Comparison of ENCODE assay signal across 21 cellular contexts in genomic region chr16:54422569-54422978, GRCh38.
DNase-seq lines count a peak whose midpoint lies in the region; ATAC-seq and TF ChIP-seq lines count a peak whose summit lies in the region.
"Had no signal": no experiment of that assay in that cellular context is flagged by ENCODE, and none has a peak within 500 bp of the region (broad histone marks: within the 10 kb centered on the region; RNA-seq: fewer than 3 reads in every experiment).

No MANE protein-coding gene starts in this region.

- H3K27me3 ChIP-seq in HCT116 (ENCODE audit: insufficient read depth, low read length) = 0 out of 2 replicates have a peak, but pooled peaks cover 8% of the 10 kb centered on the region
- H3K27me3 ChIP-seq in trophoblast cell (ENCODE audit: insufficient read depth, low read length) = no peaks in the 10 kb centered on the region
- H3K27me3 ChIP-seq: colonic mucosa, SJCRH30 had no signal

- no peaks in the 10 kb centered on the region for H3K9me2 ChIP-seq in HCT116 (ENCODE audit: insufficient read depth)

- no peak overlapping the region for H3K23ac ChIP-seq in trophoblast cell (ENCODE audit: low read length)

- H4K12ac ChIP-seq in trophoblast cell (ENCODE audit: low read depth, low read length) = no peak overlapping the region

- H3K9me3 ChIP-seq in HCT116 (ENCODE audit: control insufficient read depth in 1 of 2, insufficient read depth in 1 of 2, low read depth in 1 of 2, low read length in 2 of 2) (no peaks in the 10 kb centered on the region), trophoblast cell (ENCODE audit: insufficient read depth, low read depth, low read length) (no peaks in the 10 kb centered on the region)
- H3K9me3 ChIP-seq: colonic mucosa, SJCRH30, spleen had no signal

- no peaks in the 10 kb centered on the region for H4K20me1 ChIP-seq in HCT116 (ENCODE audit: insufficient read depth)

- WGBS in trophoblast cell (ENCODE audit: extremely low coverage, insufficient coverage, insufficient read length) = no CpG with 5 or more reads among the region's 2 CpGs

- no peaks in the 10 kb centered on the region for H3K79me1 ChIP-seq in trophoblast cell (ENCODE audit: low read length)

- POLR2A ChIA-PET in HCT116 (lab: Charles Lee) = no interaction called here

- peak; percentile 42; the same call in 1 of the 2 replicates for ATAC-seq in HCT116
- ATAC-seq in SK-N-SH treated with all-trans-retinoic acid at 6 μM for 48 hours = peak; percentile 23; the same call in 1 of the 3 replicates
- peak; percentile 25 to 48 for ATAC-seq in left cardiac atrium
- ATAC-seq in HG03354 (IDR thresholded peaks at IDR 0.05; ENCODE audit: poor library complexity, severe bottlenecking, unreplicated experiment) = no peak
- ATAC-seq: activated naive CD4-positive, alpha-beta T cell treated with anti-CD3 and anti-CD28 coated beads, Interleukin-2, amount 50 U/mL, for 72 hours; activated T-cell treated with anti-CD3 and anti-CD28 coated beads, Interleukin-2, amount 50 U/mL, for 72 hours had no signal

- H4K91ac ChIP-seq in trophoblast cell (ENCODE audit: low read depth, low read length) = no peak overlapping the region

- TF ChIP-seq POLR2A in HCT116 (IDR thresholded peaks at IDR 0.05; ENCODE audit: borderline replicate concordance, extremely low read depth, insufficient read depth, insufficient read length) = no peak

- H2BK120ac ChIP-seq in trophoblast cell (ENCODE audit: insufficient read depth, low read length, poor library complexity) = no peak overlapping the region

- no peak overlapping the region for H2BK12ac ChIP-seq in trophoblast cell (ENCODE audit: low read length)

- H3K79me2 ChIP-seq in HCT116 (ENCODE audit: insufficient read depth, low read length) (no peaks in the 10 kb centered on the region), trophoblast cell (ENCODE audit: control insufficient read depth, insufficient read depth, low read length, poor library complexity) (no peaks in the 10 kb centered on the region)

- no peaks in the 10 kb centered on the region for H3K36me3 ChIP-seq in HCT116 (ENCODE audit: control insufficient read depth in 1 of 2, insufficient read depth in 2 of 2, low read length in 2 of 2)
- no peaks in the 10 kb centered on the region for H3K36me3 ChIP-seq in trophoblast cell (ENCODE audit: control insufficient read depth in 1 of 2, insufficient read depth in 2 of 2, low read length in 2 of 2)
- H3K36me3 ChIP-seq: colonic mucosa, SJCRH30, spleen had no signal

- H2BK5ac ChIP-seq in trophoblast cell (ENCODE audit: low read depth, low read length, poor library complexity) = no peak overlapping the region

- H3K4me2 ChIP-seq in HCT116 (ENCODE audit: low read length) (peak overlapping the region; percentile 21; the same call in 1 of the 2 replicates), trophoblast cell (ENCODE audit: low read length) (no peak overlapping the region)

- no peak overlapping the region for H3K4ac ChIP-seq in trophoblast cell (ENCODE audit: low read depth, low read length)

- TF ChIP-seq CTCF in HCT116 (IDR thresholded peaks at IDR 0.05 in 2 of 3, conservative IDR thresholded peaks at IDR 0.05 in 1 of 3; ENCODE audit: borderline replicate concordance in 1 of 3, insufficient read depth in 1 of 3, low read depth in 2 of 3, low read length in 2 of 3) = no peak

- H2AK5ac ChIP-seq in trophoblast cell (ENCODE audit: low read length) = no peak overlapping the region

- RAD21 ChIA-PET in HCT116 (lab: Charles Lee; ENCODE audit: low non-redundant PET in 1 of 2, low total read pairs in 2 of 2, uncharacterized antibody in 2 of 2, unreplicated experiment in 2 of 2) = no interaction called here

- intact Hi-C loops in HCT116 (cut with micrococcal nuclease) = no loop called here
- intact Hi-C loops in left cardiac atrium (cut with DNase I) = no loop called here

- DNase-seq in HCT116 (ENCODE audit: low read depth, low spot score) (no peak), left cardiac atrium (no peak), trophoblast cell (peak; percentile 85 to 90), T-helper 1 cell (no peak), NCI-H1092 (lab: John Stamatoyannopoulos, UW) (no peak)
- DNase-seq: activated CD8-positive, alpha-beta memory T cell treated with anti-CD3 and anti-CD28 coated beads for 24 hours; activated T-cell treated with anti-CD3 and anti-CD28 coated beads, Interleukin-2, amount 50 U/mL, for 72 hours; colonic mucosa; DMS79; hippocampal formation; Kasumi-1; NCI-H1105; NCI-H2081 treated with DMSO at 0.1 percent for 48 hours; NCI-H524; SJCRH30; spleen; stimulated activated CD8-positive, alpha-beta memory T cell treated with anti-CD3 and anti-CD28 coated beads, Interleukin-4, amount 100 ng/mL, for 48 hours; T-helper 2 cell had no signal

- H2AFZ ChIP-seq in HCT116 (ENCODE audit: low read depth, low read length, poor library complexity, severe bottlenecking) (no peak overlapping the region), trophoblast cell (ENCODE audit: insufficient read depth, low read length, poor library complexity) (no peak overlapping the region)

- no peak overlapping the region for H3K14ac ChIP-seq in trophoblast cell (ENCODE audit: low read length)

- H3K18ac ChIP-seq in trophoblast cell (ENCODE audit: low read length) = no peak overlapping the region

- TF ChIP-seq RAD21 in HCT116 (IDR thresholded peaks at IDR 0.05; ENCODE audit: low read depth) = no peak

- H3K27ac ChIP-seq in HCT116 (ENCODE audit: low read depth, low read length) (no peak overlapping the region), trophoblast cell (ENCODE audit: low read depth, low read length) (no peak overlapping the region)
- H3K27ac ChIP-seq: colonic mucosa, SJCRH30, spleen had no signal

- no peak overlapping the region for H4K8ac ChIP-seq in trophoblast cell (ENCODE audit: low read depth, low read length)

- no TSS peak for BruUV-seq in HCT116 (replicated peaks; lab: Mats Ljungman, UMichigan)

- no peak overlapping the region for H3K4me3 ChIP-seq in HCT116 (replicated peaks in 1 of 2; ENCODE audit: low read depth in 1 of 2, low read length in 2 of 2)
- H3K4me3 ChIP-seq in trophoblast cell (ENCODE audit: low read depth, low read length) = no peak overlapping the region
- H3K4me3 ChIP-seq: colonic mucosa, SJCRH30, spleen had no signal

- H3K9ac ChIP-seq in HCT116 (ENCODE audit: low read length) (no peak overlapping the region), trophoblast cell (ENCODE audit: low read length) (no peak overlapping the region)

- CTCF ChIA-PET in HCT116 (lab: Charles Lee) = no interaction called here

- H3K4me1 ChIP-seq in HCT116 (ENCODE audit: control insufficient read depth in 1 of 2, insufficient read depth in 2 of 2, low read length in 2 of 2) (peaks cover 3 to 13% of the 10 kb centered on the region in 2 experiments; a peak in 3 of 4 replicates), trophoblast cell (ENCODE audit: control insufficient read depth in 1 of 2, insufficient read depth in 2 of 2, low read length in 2 of 2) (peaks cover 4% of the 10 kb centered on the region in 2 experiments)
- H3K4me1 ChIP-seq: colonic mucosa, spleen had no signal

TF ChIP-seq in HCT116, 20 proteins besides CTCF, POLR2A, EP300 and RAD21 (continues in another document):
- TF ChIP-seq ATF3 (IDR thresholded peaks at IDR 0.05) (no peak), SRF (IDR thresholded peaks at IDR 0.05; ENCODE audit: low read depth) (no peak), SIN3A (IDR thresholded peaks at IDR 0.05; ENCODE audit: low read depth) (no peak), EZH2 (IDR thresholded peaks at IDR 0.05) (no peak), YY1 (IDR thresholded peaks at IDR 0.05; ENCODE audit: extremely low read depth, insufficient replicate concordance, low read depth, low read length) (no peak), POLR2AphosphoS5 (IDR thresholded peaks at IDR 0.05; ENCODE audit: low read depth, low read length) (no peak), ELF1 (IDR thresholded peaks at IDR 0.05; ENCODE audit: borderline replicate concordance, low read depth) (no peak), MAX (IDR thresholded peaks at IDR 0.05) (no peak), ZFX (IDR thresholded peaks at IDR 0.05) (no peak), CBX3 (IDR thresholded peaks at IDR 0.05; ENCODE audit: low read depth) (no peak), SP1 (IDR thresholded peaks at IDR 0.05; ENCODE audit: low read depth) (no peak), EZH2phosphoT487 (IDR thresholded peaks at IDR 0.05; ENCODE audit: borderline replicate concordance) (no peak)

TF ChIP-seq in SK-N-SH treated with all-trans-retinoic acid at 6 μM for 48 hours, 23 proteins besides CTCF, POLR2A, EP300 and RAD21 (continues in another document):
- TF ChIP-seq TOX (CRISPR knock-in tag; IDR thresholded peaks at IDR 0.05; ENCODE audit: borderline replicate concordance) (no peak), GLIS3 (CRISPR knock-in tag; IDR thresholded peaks at IDR 0.05) (no peak), CSRNP3 (CRISPR knock-in tag; IDR thresholded peaks at IDR 0.05) (no peak), ZFP3 (CRISPR knock-in tag; IDR thresholded peaks at IDR 0.05) (no peak), CREB5 (CRISPR knock-in tag; IDR thresholded peaks at IDR 0.05; ENCODE audit: low read depth) (no peak), ZNF8 (CRISPR knock-in tag; IDR thresholded peaks at IDR 0.05) (no peak)

Comparison
In these comparisons a context has a peak if more than half of its experiments do, and no peak if none do; other contexts are left out.
1. DNase-seq: peak in trophoblast cell (2 of 2); none in HCT116 (single experiment), left cardiac atrium (single experiment), T-helper 1 cell (0 of 5) and NCI-H1092 (single experiment).